Comparison of ENCODE assay signal across 8 cellular contexts in genomic region chr6:27375613-27376079, GRCh38. TPM values are rescaled to one million over a fixed set of nuclear protein-coding genes. Genes with fewer than 3 reads are reported as not detected.
DNase-seq lines count a peak whose midpoint lies in the region; ATAC-seq, FAIRE-seq and TF ChIP-seq lines count a peak whose summit lies in the region.

No MANE protein-coding gene starts in this region.

- no peak overlapping the region for H3K27ac Mint-ChIP-seq in endodermal cell

- H3K4me1 Mint-ChIP-seq in endodermal cell = peaks cover 43% of the 10 kb centered on the region

- H3K9me3 Mint-ChIP-seq in endodermal cell = peaks cover 8% of the 10 kb centered on the region

- TF ChIP-seq CTCF in DND-41 (IDR thresholded peaks at IDR 0.05; ENCODE audit: borderline replicate concordance, extremely low read depth, low read length, poor library complexity, severe bottlenecking) (peak; percentile 34), endodermal cell (conservative IDR thresholded peaks at IDR 0.05) (peak; percentile 47)

- no peaks in the 10 kb centered on the region for H4K20me1 ChIP-seq in DND-41 (ENCODE audit: insufficient read depth, low read length)

- 50 to 56% methylated on average over 3 to 7 of the region's 7 CpGs for WGBS in endodermal cell (ENCODE audit: insufficient coverage in 1 of 2, insufficient read length in 1 of 2), 2 experiments

- H3K36me3 ChIP-seq in DND-41 (ENCODE audit: insufficient read depth, low read length) (no peaks in the 10 kb centered on the region), endodermal cell (ENCODE audit: control insufficient read depth, insufficient read depth, low read length) (no peaks in the 10 kb centered on the region)

- no peak for FAIRE-seq in GM12892 (lab: Jason Lieb, UNC)

- no peaks in the 10 kb centered on the region for H3K27me3 ChIP-seq in DND-41 (ENCODE audit: insufficient read depth, low read length, poor library complexity)
- H3K27me3 ChIP-seq in endodermal cell (ENCODE audit: control insufficient read depth, insufficient read depth, low read length, poor library complexity, severe bottlenecking) = no peaks in the 10 kb centered on the region

- H2AFZ ChIP-seq in DND-41 (ENCODE audit: low read depth, low read length) = peak overlapping the region; percentile 62

- H3K9me3 ChIP-seq in DND-41 (ENCODE audit: insufficient read depth, low read length, severe bottlenecking) = no peaks in the 10 kb centered on the region
- H3K9me3 ChIP-seq in endodermal cell (ENCODE audit: control insufficient read depth, low read length) = no peaks in the 10 kb centered on the region

- no peaks in the 10 kb centered on the region for H3K36me3 Mint-ChIP-seq in endodermal cell (ENCODE audit: low read depth)

- H3K4me3 ChIP-seq in DND-41 (ENCODE audit: low read depth in 1 of 2, low read length in 2 of 2) = no peak overlapping the region
- H3K4me3 ChIP-seq in endodermal cell (ENCODE audit: low read length) = peak overlapping the region; percentile 90

- H3K4me3 Mint-ChIP-seq in endodermal cell = peak overlapping the region; percentile 92

- H3K79me2 ChIP-seq in DND-41 (ENCODE audit: insufficient read depth, low read length) = no peaks in the 10 kb centered on the region

- no peak for TF ChIP-seq POLR2A in GM12892 (IDR thresholded peaks at IDR 0.05; ENCODE audit: low read depth, low read length)

- ATAC-seq in DND-41 (ENCODE audit: insufficient read depth, low read depth) = peak; percentile 73
- ATAC-seq in HG03342 (IDR thresholded peaks at IDR 0.05; ENCODE audit: unreplicated experiment) = no peak

- DNase-seq in DND-41 (peak; percentile 45), NCI-H345 (lab: John Stamatoyannopoulos, UW) (peak; percentile 34), endodermal cell (peak; percentile 50), pons (ENCODE audit: low spot score) (peak; percentile 23), NCI-H2029 (lab: John Stamatoyannopoulos, UW) (no peak), GM12892 (ENCODE audit: insufficient read length) (no peak), cerebellar nuclear complex (lab: John Stamatoyannopoulos, UW) (no peak)

- H3K27ac ChIP-seq in DND-41 (ENCODE audit: low read length) = no peak overlapping the region
- no peak overlapping the region for H3K27ac ChIP-seq in endodermal cell (ENCODE audit: low read depth, low read length)

- H3K4me1 ChIP-seq in DND-41 (ENCODE audit: insufficient read depth, low read length) = peaks cover 6% of the 10 kb centered on the region; the same call in 1 of the 2 replicates
- peaks cover 6% of the 10 kb centered on the region for H3K4me1 ChIP-seq in endodermal cell (ENCODE audit: control insufficient read depth, insufficient read depth, low read length)

- H3K27me3 Mint-ChIP-seq in endodermal cell (ENCODE audit: insufficient read depth) = no peaks in the 10 kb centered on the region

- H3K9ac ChIP-seq in DND-41 (ENCODE audit: low read depth, low read length) (no peak overlapping the region), endodermal cell (ENCODE audit: extremely low read depth, low read length, poor library complexity, severe bottlenecking) (no peak overlapping the region)

- peak overlapping the region; percentile 56; the same call in 1 of the 2 replicates for H3K4me2 ChIP-seq in DND-41 (ENCODE audit: insufficient read depth, low read length)

RNA-seq across cellular contexts. Expression of gene ZNF391, which starts 12.9 kb away (rescaled TPM):
- total RNA-seq in endodermal cell = 1 to 10 TPM; 8.6 to 9.2 TPM
- 9.3 TPM for polyA plus RNA-seq in endodermal cell (2013, experiment 1 of 2)
- polyA plus RNA-seq in endodermal cell (2013, experiment 2 of 2) = 7.8 TPM
- 1.7 TPM for polyA plus RNA-seq in GM12892 (2012; ENCODE audit: missing spikeins)

Comparison
In these comparisons a context has a peak if more than half of its experiments do, and no peak if none do; other contexts are left out.
1. DNase-seq: peak in DND-41 (single experiment), NCI-H345 (single experiment), endodermal cell (single experiment) and pons (single experiment); none in NCI-H2029 (single experiment), GM12892 (single experiment) and cerebellar nuclear complex (0 of 2).